ENCODE assay signal across 9 cellular contexts in the genomic region with DNA sequence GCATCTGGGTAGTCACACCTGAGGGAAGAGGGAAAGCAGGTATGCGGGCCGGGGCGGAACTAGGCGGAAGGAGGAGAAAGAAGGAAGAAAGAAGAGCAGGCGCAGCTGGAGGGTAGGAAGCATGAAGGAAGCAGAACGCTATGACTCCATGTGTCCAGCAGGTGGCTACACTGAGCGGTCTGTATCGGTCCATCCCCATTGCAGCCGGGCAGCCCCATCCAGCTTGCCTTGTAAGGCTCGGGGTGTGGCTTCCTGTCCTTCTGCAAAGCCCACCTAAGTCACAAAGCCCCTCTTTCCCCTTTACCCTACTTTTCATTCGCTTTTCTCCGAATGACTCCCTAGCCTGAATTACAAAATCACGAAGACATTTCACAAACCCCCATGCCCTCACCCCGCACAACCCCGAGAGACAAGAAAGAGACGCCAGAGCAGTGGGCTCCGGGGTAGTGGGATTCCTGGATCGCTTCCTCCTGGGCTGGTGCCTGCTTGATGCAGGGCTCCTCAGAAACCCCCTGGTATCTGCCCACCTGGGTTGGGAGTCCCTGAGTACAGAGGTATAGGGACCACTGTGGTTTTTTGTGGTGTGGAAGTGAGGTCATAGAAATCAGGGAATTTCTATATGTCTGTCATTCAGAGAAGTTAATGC. TPM values are rescaled to one million over a fixed set of nuclear protein-coding genes. Genes with fewer than 3 reads are reported as not detected.
DNase-seq lines count a peak whose midpoint lies in the region; ATAC-seq, FAIRE-seq and TF ChIP-seq lines count a peak whose summit lies in the region.
"Had no signal": no experiment of that assay in that cellular context is flagged by ENCODE, and none has a peak within 500 bp of the region (broad histone marks: within the 10 kb centered on the region; RNA-seq: fewer than 3 reads in every experiment).

No MANE protein-coding gene starts in this region.

- peaks cover 11% of the 10 kb centered on the region for H3K27me3 Mint-ChIP-seq in activated naive CD4-positive, alpha-beta T cell treated with anti-CD3 and anti-CD28 coated beads, Interleukin-2, amount 10 ng/mL, durations not matched to agents 7 days and 5 days
- H3K27me3 Mint-ChIP-seq in progenitor cell of endocrine pancreas, result peaks cover 25% of the 10 kb centered on the region

- H3K4me3 ChIP-seq in SJCRH30 (no peak overlapping the region), cardiac muscle cell (no peak overlapping the region), aorta (ENCODE audit: low read length in 2 of 2) (no peak overlapping the region)

- intact Hi-C loops in aorta (cut with DNase I), result no loop called here

- no peak for TF ChIP-seq EP300 in Ishikawa (IDR thresholded peaks at IDR 0.05; ENCODE audit: borderline replicate concordance)

- peak; percentile 85 for ATAC-seq in GM21381 (IDR thresholded peaks at IDR 0.05; ENCODE audit: unreplicated experiment)
- ATAC-seq in aorta (ENCODE audit: low FRiP score), result peak; percentile 71

- no peak for FAIRE-seq in D721Med (lab: Jason Lieb, UNC)
- FAIRE-seq: endometrium had no signal

- H3K36me3 ChIP-seq in SJCRH30, result no peaks in the 10 kb centered on the region
- no peaks in the 10 kb centered on the region for H3K36me3 ChIP-seq in cardiac muscle cell
- H3K36me3 ChIP-seq in aorta (ENCODE audit: control insufficient read depth in 1 of 2, insufficient read depth in 2 of 2, low read length in 1 of 2), result no peaks in the 10 kb centered on the region

- peaks cover 3% of the 10 kb centered on the region for H3K4me1 Mint-ChIP-seq in activated naive CD4-positive, alpha-beta T cell treated with anti-CD3 and anti-CD28 coated beads, Interleukin-2, amount 10 ng/mL, durations not matched to agents 7 days and 5 days
- peaks cover 3% of the 10 kb centered on the region for H3K4me1 Mint-ChIP-seq in progenitor cell of endocrine pancreas (ENCODE audit: low read depth)

- DNase-seq in D721Med (ENCODE audit: insufficient read length, low spot score) (peak; percentile 75), SJCRH30 (peak; percentile 59 to 81), cardiac muscle cell (ENCODE audit: low read depth in 1 of 2, low spot score in 1 of 2) (peak; percentile 82), progenitor cell of endocrine pancreas (ENCODE audit: low spot score, unreplicated experiment) (peak; percentile 50), aorta (peak in 1 of 2 donors; percentile 59)
- peak; percentile 72 for DNase-seq in activated naive CD4-positive, alpha-beta T cell treated with anti-CD3 and anti-CD28 coated beads, Interleukin-2, amount 10 ng/mL, durations not matched to agents 7 days and 5 days

- TF ChIP-seq RAD21 in Ishikawa (IDR thresholded peaks at IDR 0.05; ENCODE audit: low read depth), result peak; percentile 58

- no peaks in the 10 kb centered on the region for H3K9me3 ChIP-seq in SJCRH30 (replicated peaks)
- no peaks in the 10 kb centered on the region for H3K9me3 ChIP-seq in cardiac muscle cell (ENCODE audit: low read depth)
- no peaks in the 10 kb centered on the region for H3K9me3 ChIP-seq in aorta (ENCODE audit: control insufficient read depth, low read length)

- no peaks in the 10 kb centered on the region for H3K9me3 Mint-ChIP-seq in activated naive CD4-positive, alpha-beta T cell treated with anti-CD3 and anti-CD28 coated beads, Interleukin-2, amount 10 ng/mL, durations not matched to agents 7 days and 5 days
- H3K9me3 Mint-ChIP-seq in progenitor cell of endocrine pancreas (ENCODE audit: low read depth), result no peaks in the 10 kb centered on the region

- CTCF ChIA-PET in activated naive CD4-positive, alpha-beta T cell treated with anti-CD3 and anti-CD28 coated beads, Interleukin-2, amount 10 ng/mL, durations not matched to agents 7 days and 5 days (lab: Charles Lee), result interaction anchor here (0.6 to 4.5 kb wide), 20 partner anchors 8 to 486 kb away, joined by 3 to 32 read pairs (median 3); a partner anchor contains a TSS

- H3K27me3 ChIP-seq in SJCRH30 (no peaks in the 10 kb centered on the region), cardiac muscle cell (no peaks in the 10 kb centered on the region), aorta (ENCODE audit: control insufficient read depth in 1 of 2, insufficient read depth in 2 of 2, low read length in 1 of 2) (no peaks in the 10 kb centered on the region)

- H3K4me1 ChIP-seq in SJCRH30, result no peaks in the 10 kb centered on the region
- H3K4me1 ChIP-seq in cardiac muscle cell (ENCODE audit: low read depth), result peaks cover 11% of the 10 kb centered on the region
- H3K4me1 ChIP-seq in aorta (ENCODE audit: control insufficient read depth in 1 of 2, insufficient read depth in 2 of 2, low read length in 2 of 2), result no peaks in the 10 kb centered on the region

- H3K27ac Mint-ChIP-seq in activated naive CD4-positive, alpha-beta T cell treated with anti-CD3 and anti-CD28 coated beads, Interleukin-2, amount 10 ng/mL, durations not matched to agents 7 days and 5 days, result no peak overlapping the region
- no peak overlapping the region for H3K27ac Mint-ChIP-seq in progenitor cell of endocrine pancreas

- H3K27ac ChIP-seq in SJCRH30 (no peak overlapping the region), cardiac muscle cell (no peak overlapping the region), aorta (ENCODE audit: low read depth in 1 of 2, low read length in 2 of 2) (no peak overlapping the region)

- no peaks in the 10 kb centered on the region for H3K36me3 Mint-ChIP-seq in activated naive CD4-positive, alpha-beta T cell treated with anti-CD3 and anti-CD28 coated beads, Interleukin-2, amount 10 ng/mL, durations not matched to agents 7 days and 5 days
- H3K36me3 Mint-ChIP-seq in progenitor cell of endocrine pancreas (ENCODE audit: insufficient read depth), result peaks cover 1% of the 10 kb centered on the region

- peak; percentile 68 for TF ChIP-seq CTCF in D721Med (IDR thresholded peaks at IDR 0.05; ENCODE audit: insufficient read depth, missing control alignments)
- peak; percentile 92 for TF ChIP-seq CTCF in cardiac muscle cell (IDR thresholded peaks at IDR 0.05; ENCODE audit: low read depth, low read length)
- peak; percentile 79 for TF ChIP-seq CTCF in progenitor cell of endocrine pancreas (IDR thresholded peaks at IDR 0.05; ENCODE audit: unreplicated experiment)

- WGBS in aorta, 2 donors, result 35 to 40% methylated on average over 18 of the region's 18 CpGs

- H3K4me3 Mint-ChIP-seq in activated naive CD4-positive, alpha-beta T cell treated with anti-CD3 and anti-CD28 coated beads, Interleukin-2, amount 10 ng/mL, durations not matched to agents 7 days and 5 days, result no peak overlapping the region
- H3K4me3 Mint-ChIP-seq in progenitor cell of endocrine pancreas (ENCODE audit: low read depth), result peak overlapping the region; percentile 67

TF ChIP-seq in Ishikawa, 13 proteins besides CTCF, POLR2A, EP300 and RAD21 (continues in another document):
- TF ChIP-seq ZBTB7A (IDR thresholded peaks at IDR 0.05; ENCODE audit: low read depth) (no peak), NFIC (IDR thresholded peaks at IDR 0.05) (no peak), TAF1 (IDR thresholded peaks at IDR 0.05; ENCODE audit: low read depth) (no peak), TEAD4 (IDR thresholded peaks at IDR 0.05) (no peak), CREB1 (IDR thresholded peaks at IDR 0.05; ENCODE audit: low read depth) (no peak), CEBPB (IDR thresholded peaks at IDR 0.05) (no peak), FOXM1 (IDR thresholded peaks at IDR 0.05; ENCODE audit: borderline replicate concordance, low read depth) (no peak), YY1 (IDR thresholded peaks at IDR 0.05; ENCODE audit: low read depth) (no peak), EGR1 (IDR thresholded peaks at IDR 0.05) (no peak), TCF12 (IDR thresholded peaks at IDR 0.05; ENCODE audit: low read depth) (no peak)
- TF ChIP-seq, protein P1, sequence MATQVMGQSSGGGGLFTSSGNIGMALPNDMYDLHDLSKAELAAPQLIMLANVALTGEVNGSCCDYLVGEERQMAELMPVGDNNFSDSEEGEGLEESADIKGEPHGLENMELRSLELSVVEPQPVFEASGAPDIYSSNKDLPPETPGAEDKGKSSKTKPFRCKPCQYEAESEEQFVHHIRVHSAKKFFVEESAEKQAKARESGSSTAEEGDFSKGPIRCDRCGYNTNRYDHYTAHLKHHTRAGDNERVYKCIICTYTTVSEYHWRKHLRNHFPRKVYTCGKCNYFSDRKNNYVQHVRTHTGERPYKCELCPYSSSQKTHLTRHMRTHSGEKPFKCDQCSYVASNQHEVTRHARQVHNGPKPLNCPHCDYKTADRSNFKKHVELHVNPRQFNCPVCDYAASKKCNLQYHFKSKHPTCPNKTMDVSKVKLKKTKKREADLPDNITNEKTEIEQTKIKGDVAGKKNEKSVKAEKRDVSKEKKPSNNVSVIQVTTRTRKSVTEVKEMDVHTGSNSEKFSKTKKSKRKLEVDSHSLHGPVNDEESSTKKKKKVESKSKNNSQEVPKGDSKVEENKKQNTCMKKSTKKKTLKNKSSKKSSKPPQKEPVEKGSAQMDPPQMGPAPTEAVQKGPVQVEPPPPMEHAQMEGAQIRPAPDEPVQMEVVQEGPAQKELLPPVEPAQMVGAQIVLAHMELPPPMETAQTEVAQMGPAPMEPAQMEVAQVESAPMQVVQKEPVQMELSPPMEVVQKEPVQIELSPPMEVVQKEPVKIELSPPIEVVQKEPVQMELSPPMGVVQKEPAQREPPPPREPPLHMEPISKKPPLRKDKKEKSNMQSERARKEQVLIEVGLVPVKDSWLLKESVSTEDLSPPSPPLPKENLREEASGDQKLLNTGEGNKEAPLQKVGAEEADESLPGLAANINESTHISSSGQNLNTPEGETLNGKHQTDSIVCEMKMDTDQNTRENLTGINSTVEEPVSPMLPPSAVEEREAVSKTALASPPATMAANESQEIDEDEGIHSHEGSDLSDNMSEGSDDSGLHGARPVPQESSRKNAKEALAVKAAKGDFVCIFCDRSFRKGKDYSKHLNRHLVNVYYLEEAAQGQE (IDR thresholded peaks at IDR 0.05; ENCODE audit: low read depth), result no peak
- TF ChIP-seq, protein P2, sequence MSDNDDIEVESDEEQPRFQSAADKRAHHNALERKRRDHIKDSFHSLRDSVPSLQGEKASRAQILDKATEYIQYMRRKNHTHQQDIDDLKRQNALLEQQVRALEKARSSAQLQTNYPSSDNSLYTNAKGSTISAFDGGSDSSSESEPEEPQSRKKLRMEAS (IDR thresholded peaks at IDR 0.05), result no peak

RNA-seq across cellular contexts. Expression of a gene that starts 39.9 kb away (rescaled TPM):
- total RNA-seq in SJCRH30 (2014; rRNA removed; shearing (Covaris generic)), result 21.6 and 21.7 TPM in 2 replicates
- 19.5 and 19.8 TPM in 2 replicates for total RNA-seq in cardiac muscle cell
- 13.9 and 15.3 TPM in 2 replicates for polyA plus RNA-seq in cardiac muscle cell
- total RNA-seq in progenitor cell of endocrine pancreas, result 23.8 and 26.8 TPM in 2 replicates
- total RNA-seq in aorta, result 10 to 100 TPM; 12.7 to 12.9 TPM
- 10 to 100 TPM; 10.3 to 15.7 TPM for polyA plus RNA-seq in aorta

RNA-seq across cellular contexts. Expression of a gene that starts 55.0 kb away (rescaled TPM):
- total RNA-seq in SJCRH30 (2014; rRNA removed; shearing (Covaris generic)), result 33.3 and 42.3 TPM in 2 replicates
- total RNA-seq in cardiac muscle cell (18.4 and 21.4 TPM in 2 replicates), progenitor cell of endocrine pancreas (48.6 TPM in 2 replicates), aorta (10 to 100 TPM; 31.5 to 48.2 TPM)
- polyA plus RNA-seq in cardiac muscle cell (43.9 and 48.4 TPM in 2 replicates), aorta (10 to 100 TPM; 19.2 to 21.2 TPM)

RNA-seq across cellular contexts. Expression of a gene that starts 58.8 kb away (rescaled TPM):
- not detected in 2 replicates for total RNA-seq in SJCRH30 (2014; rRNA removed; shearing (Covaris generic))
- total RNA-seq in cardiac muscle cell (not detected in 2 replicates), progenitor cell of endocrine pancreas (not detected in 2 replicates), aorta (not detected)
- polyA plus RNA-seq in cardiac muscle cell (not detected in 2 replicates), aorta (not detected)
